Comparison of ENCODE assay signal across 11 cellular contexts in genomic region chr3:52514576-52514975, GRCh38. TPM values are rescaled to one million over a fixed set of nuclear protein-coding genes. Genes with fewer than 3 reads are reported as not detected.
"Had no signal": no experiment of that assay in that cellular context is flagged by ENCODE, and none has a peak within 500 bp of the region (broad histone marks: within the 10 kb centered on the region; RNA-seq: fewer than 3 reads in every experiment).

No MANE protein-coding gene starts in this region.

- H3K36me3 ChIP-seq: HAP-1 had no signal

- H3K9ac ChIP-seq: GM23248 had no signal

- H2AFZ ChIP-seq: GM23248 had no signal

- H3K9me3 ChIP-seq: HAP-1 had no signal

- DNase-seq: GM23248, GOT3, H7, HFFc6, KBM-7 had no signal

- H3K4me3 ChIP-seq: GM23248, HAP-1 had no signal

- H3K27ac ChIP-seq: GM23248, HL-60 had no signal

- ATAC-seq: HCT116 had no signal

- H3K4me1 ChIP-seq: HAP-1 had no signal

RNA-seq across cellular contexts. Expression of gene STAB1, which starts 19.4 kb away (rescaled TPM):
- total RNA-seq: GM23248, H4, HFFc6, HT1080 had no signal
- polyA plus RNA-seq: GM23248, IgD-negative memory B cell had no signal
